In the genomic region with DNA sequence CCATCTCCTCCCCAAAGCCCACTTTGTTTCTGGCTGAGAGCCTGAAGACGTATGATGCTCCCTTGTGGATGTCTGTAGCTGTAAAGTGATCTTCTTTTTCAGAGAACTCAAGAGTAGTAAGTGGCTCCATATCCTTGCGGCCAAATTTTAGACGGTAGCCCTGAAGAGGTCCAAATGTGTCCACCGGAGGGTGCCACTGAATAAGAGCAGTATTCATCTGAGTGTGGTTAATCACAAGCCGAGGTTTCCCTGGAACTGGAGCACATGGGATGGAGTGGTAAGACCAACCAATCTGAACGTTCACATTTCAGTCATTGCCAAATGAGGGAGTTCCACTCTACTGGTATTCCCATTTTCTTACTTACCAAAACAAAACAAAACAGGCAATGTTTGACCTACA, we compare ENCODE assay signal across 9 cellular contexts.
DNase-seq lines count a peak whose midpoint lies in the region; ATAC-seq, FAIRE-seq and TF ChIP-seq lines count a peak whose summit lies in the region.
"Had no signal": no experiment of that assay in that cellular context is flagged by ENCODE, and none has a peak within 500 bp of the region (broad histone marks: within the 10 kb centered on the region; RNA-seq: fewer than 3 reads in every experiment).

No MANE protein-coding gene starts in this region.

- no peaks in the 10 kb centered on the region for H3K4me1 ChIP-seq in cardiac muscle cell (ENCODE audit: low read depth)

- H3K27ac ChIP-seq in cardiac muscle cell: no peak overlapping the region
- peak overlapping the region; percentile 27 for H3K27ac ChIP-seq in temporal lobe (ENCODE audit: low read depth, low read length)
- H3K27ac ChIP-seq: skin epidermis had no signal

- H3K9me3 ChIP-seq in cardiac muscle cell (ENCODE audit: low read depth): no peaks in the 10 kb centered on the region

- H3K4me3 ChIP-seq in cardiac muscle cell: no peak overlapping the region
- H3K4me3 ChIP-seq: skin epidermis had no signal

- H3K27me3 ChIP-seq in cardiac muscle cell: no peaks in the 10 kb centered on the region

- peak; percentile 39 for DNase-seq in NCI-H345 (lab: John Stamatoyannopoulos, UW)
- DNase-seq in NCI-H345 treated with DMSO at 0.1 percent for 48 hours (lab: John Stamatoyannopoulos, UW; ENCODE audit: unreplicated experiment): no peak
- peak; percentile 36 for DNase-seq in RCC 7860 (ENCODE audit: low spot score)
- peak; percentile 58 to 72 for DNase-seq in cardiac muscle cell (ENCODE audit: low read depth in 1 of 2, low spot score in 1 of 2)
- no peak for DNase-seq in ureter (ENCODE audit: low spot score)
- DNase-seq in stimulated activated CD4-positive, alpha-beta T cell treated with anti-CD3 and anti-CD28 coated beads, Interleukin-2, amount 100 ng/mL, for 24 hours: no peak

- peak; percentile 30 for TF ChIP-seq CTCF in cardiac muscle cell (IDR thresholded peaks at IDR 0.05; ENCODE audit: low read depth, low read length)

- peaks cover 40% of the 10 kb centered on the region for H3K36me3 ChIP-seq in cardiac muscle cell

- no peak for ATAC-seq in HG02623 (IDR thresholded peaks at IDR 0.05; ENCODE audit: unreplicated experiment)

- no peak for FAIRE-seq in RCC 7860 (lab: Jason Lieb, UNC)

Comparison
In these comparisons a context has a peak if more than half of its experiments do, and no peak if none do; other contexts are left out.
1. DNase-seq: peak in NCI-H345 (single experiment), RCC 7860 (single experiment) and cardiac muscle cell (2 of 2); none in NCI-H345 treated with DMSO at 0.1 percent for 48 hours (single experiment), ureter (single experiment) and stimulated activated CD4-positive, alpha-beta T cell treated with anti-CD3 and anti-CD28 coated beads, Interleukin-2, amount 100 ng/mL, for 24 hours (0 of 2).